ENCODE assay signal across 18 cellular contexts in the genomic region with DNA sequence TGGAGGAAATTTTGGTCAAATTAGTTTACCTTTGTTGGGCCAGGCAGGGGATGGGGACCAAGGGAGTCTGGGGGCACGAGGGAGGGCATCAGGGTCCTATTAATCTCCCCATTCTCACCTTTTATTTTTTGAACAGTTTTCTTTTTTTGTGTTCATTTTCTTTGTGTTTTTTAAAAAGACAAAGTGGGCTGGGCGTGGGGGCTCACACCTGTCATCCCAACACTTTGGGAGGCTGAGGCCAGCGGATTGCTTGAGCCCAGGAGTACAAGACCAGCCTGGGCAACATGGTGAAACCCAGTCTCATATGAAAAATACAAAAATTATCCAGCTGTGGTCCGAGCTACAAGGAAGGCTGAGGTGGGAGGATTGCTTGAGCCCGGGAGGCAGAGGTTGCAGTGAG.
DNase-seq lines count a peak whose midpoint lies in the region; ATAC-seq and TF ChIP-seq lines count a peak whose summit lies in the region.
"Had no signal": no experiment of that assay in that cellular context is flagged by ENCODE, and none has a peak within 500 bp of the region (broad histone marks: within the 10 kb centered on the region; RNA-seq: fewer than 3 reads in every experiment).

No MANE protein-coding gene starts in this region.

- no peaks in the 10 kb centered on the region for H3K36me3 Mint-ChIP-seq in immature natural killer cell
- H3K36me3 Mint-ChIP-seq: CD14-positive monocyte; CD4-positive, alpha-beta memory T cell had no signal

- TF ChIP-seq CTCF in DOHH2 (IDR thresholded peaks at IDR 0.05; ENCODE audit: low read depth, low read length, poor library complexity, severe bottlenecking) (no peak), OCI-LY1 (IDR thresholded peaks at IDR 0.05; ENCODE audit: low read length) (no peak), esophagus muscularis mucosa (IDR thresholded peaks at IDR 0.05) (no peak), tibial artery (IDR thresholded peaks at IDR 0.05) (no peak)

- H3K9me3 ChIP-seq in DOHH2 (ENCODE audit: control insufficient read depth, insufficient read depth, low read length) (peaks cover 19% of the 10 kb centered on the region), OCI-LY1 (ENCODE audit: low read length) (peaks cover 16% of the 10 kb centered on the region), esophagus muscularis mucosa (no peaks in the 10 kb centered on the region), neuronal stem cell (replicated peaks in 1 of 2; ENCODE audit: control insufficient read depth in 2 of 2, insufficient read depth in 1 of 2, low read depth in 1 of 2, low read length in 2 of 2) (no peaks in the 10 kb centered on the region), tibial artery (no peaks in the 10 kb centered on the region)
- H3K9me3 ChIP-seq: BE2C had no signal

- H2AFZ ChIP-seq in OCI-LY1 (ENCODE audit: low read length) (no peak overlapping the region), neuronal stem cell (ENCODE audit: low read length) (no peak overlapping the region)

- H3K27ac Mint-ChIP-seq in immature natural killer cell = no peak overlapping the region
- H3K27ac Mint-ChIP-seq: CD14-positive monocyte; CD4-positive, alpha-beta memory T cell had no signal

- no peaks in the 10 kb centered on the region for H3K79me1 ChIP-seq in neuronal stem cell (ENCODE audit: low read depth, low read length)

- H4K91ac ChIP-seq in neuronal stem cell (ENCODE audit: low read depth, low read length, poor library complexity) = no peak overlapping the region

- no peak overlapping the region for H2AK5ac ChIP-seq in neuronal stem cell (ENCODE audit: low read depth, low read length)

- H3K9me2 ChIP-seq in DOHH2 (replicated peaks; ENCODE audit: control insufficient read depth, low read length) (no peaks in the 10 kb centered on the region), OCI-LY1 (ENCODE audit: low read depth, low read length) (no peaks in the 10 kb centered on the region)

- H3K36me3 ChIP-seq in DOHH2 (ENCODE audit: control insufficient read depth, low read length) = peaks cover 67% of the 10 kb centered on the region
- peaks cover 47% of the 10 kb centered on the region for H3K36me3 ChIP-seq in OCI-LY1 (ENCODE audit: insufficient read depth, low read length)
- H3K36me3 ChIP-seq in esophagus muscularis mucosa = peaks cover 0 to 10% (median 6%) of the 10 kb centered on the region in 4 donors
- no peaks in the 10 kb centered on the region for H3K36me3 ChIP-seq in neuronal stem cell (replicated peaks in 1 of 2; ENCODE audit: control insufficient read depth in 2 of 2, insufficient read depth in 2 of 2, low read length in 2 of 2)
- no peaks in the 10 kb centered on the region for H3K36me3 ChIP-seq in tibial artery
- H3K36me3 ChIP-seq: BE2C had no signal

- H3K4me3 Mint-ChIP-seq in immature natural killer cell = no peak overlapping the region
- H3K4me3 Mint-ChIP-seq: CD4-positive, alpha-beta memory T cell; H9 had no signal

- no peaks in the 10 kb centered on the region for H3K9me3 Mint-ChIP-seq in immature natural killer cell
- H3K9me3 Mint-ChIP-seq: H9 had no signal

- DNase-seq in esophagus muscularis mucosa (ENCODE audit: extremely low spot score) (peak; percentile 53), neuronal stem cell (ENCODE audit: low spot score) (no peak), immature natural killer cell (no peak), tibial artery (no peak), NCI-H2196 treated with DMSO at 0.1 percent for 48 hours (lab: John Stamatoyannopoulos, UW; ENCODE audit: unreplicated experiment) (no peak)
- DNase-seq: ACHN; BE2C; CD4-positive, alpha-beta memory T cell; DMS79 treated with DMSO at 0.1 percent for 48 hours; EL; IMR-90 had no signal

- H3K27ac ChIP-seq in DOHH2 (ENCODE audit: low read depth, low read length) = peak overlapping the region; percentile 99
- peak overlapping the region; percentile 100 for H3K27ac ChIP-seq in OCI-LY1 (ENCODE audit: low read depth, low read length, poor library complexity, severe bottlenecking)
- H3K27ac ChIP-seq in esophagus muscularis mucosa (replicated peaks in 1 of 4) = no peak overlapping the region
- H3K27ac ChIP-seq in neuronal stem cell (replicated peaks; ENCODE audit: low read length) = no peak overlapping the region
- no peak overlapping the region for H3K27ac ChIP-seq in tibial artery

- 89% methylated on average over 5 of the region's 5 CpGs for WGBS in esophagus muscularis mucosa
- WGBS in neuronal stem cell (ENCODE audit: extremely low coverage in 2 of 2, insufficient read length in 2 of 2, insufficient replicate concordance in 1 of 2), 2 donors = no CpG with 5 or more reads among the region's 5 CpGs

- H3K79me2 ChIP-seq in DOHH2 (ENCODE audit: control insufficient read depth, low read length) (peaks cover 27% of the 10 kb centered on the region), OCI-LY1 (ENCODE audit: insufficient read depth, low read length) (no peaks in the 10 kb centered on the region)

- peak overlapping the region; percentile 3 for H3K14ac ChIP-seq in neuronal stem cell (ENCODE audit: low read length)

- H3K4me3 ChIP-seq in DOHH2 (ENCODE audit: low read length) (peak overlapping the region; percentile 62), OCI-LY1 (ENCODE audit: low read depth, low read length, poor library complexity, severe bottlenecking) (peak overlapping the region; percentile 11), esophagus muscularis mucosa (no peak overlapping the region), neuronal stem cell (ENCODE audit: low read length in 2 of 2) (no peak overlapping the region), tibial artery (no peak overlapping the region)
- H3K4me3 ChIP-seq: GM12878, K562 had no signal

- H3K27me3 ChIP-seq in DOHH2 (ENCODE audit: control insufficient read depth, low read length) (no peaks in the 10 kb centered on the region), OCI-LY1 (ENCODE audit: insufficient read depth, low read length) (no peaks in the 10 kb centered on the region), esophagus muscularis mucosa (no peaks in the 10 kb centered on the region), neuronal stem cell (ENCODE audit: control insufficient read depth in 3 of 3, insufficient read depth in 3 of 3, low read depth in 1 of 3, low read length in 3 of 3) (peaks cover 0 to 4% (median 0%) of the 10 kb centered on the region in 3 experiments), tibial artery (peaks cover 0 to 7% of the 10 kb centered on the region in 2 donors)

- no peak overlapping the region for H2BK5ac ChIP-seq in neuronal stem cell (ENCODE audit: low read length)

- no peak overlapping the region for H3K18ac ChIP-seq in neuronal stem cell (ENCODE audit: low read length)

- intact Hi-C loops in esophagus muscularis mucosa (cut with DNase I) (no loop called here), tibial artery (cut with DNase I; ENCODE audit: low total_unique reads) (no loop called here)

- no peak for TF ChIP-seq EP300 in esophagus muscularis mucosa (IDR thresholded peaks at IDR 0.05)

- no peak for TF ChIP-seq POLR2A in esophagus muscularis mucosa (IDR thresholded peaks at IDR 0.05; ENCODE audit: low read depth)

- no peak overlapping the region for H2BK120ac ChIP-seq in neuronal stem cell (ENCODE audit: low read depth, low read length)

- H3F3A ChIP-seq in DOHH2 (ENCODE audit: control insufficient read depth, insufficient read depth) (peaks cover 53% of the 10 kb centered on the region), OCI-LY1 (ENCODE audit: insufficient read depth, low read length) (peaks cover 30% of the 10 kb centered on the region)

- no peaks in the 10 kb centered on the region for H4K20me1 ChIP-seq in DOHH2 (ENCODE audit: control insufficient read depth, insufficient read depth, low read depth, low read length)
- no peaks in the 10 kb centered on the region for H4K20me1 ChIP-seq in OCI-LY1 (ENCODE audit: insufficient read depth, low read length)

- H2BK15ac ChIP-seq in neuronal stem cell (ENCODE audit: low read length) = no peak overlapping the region

- H3K23ac ChIP-seq in neuronal stem cell (ENCODE audit: low read depth, low read length, poor library complexity) = no peak overlapping the region

- no peak overlapping the region for H3K4ac ChIP-seq in neuronal stem cell (ENCODE audit: low read length)

- no peak overlapping the region for H4K8ac ChIP-seq in neuronal stem cell (ENCODE audit: low read depth, low read length)

- H3K4me1 Mint-ChIP-seq in immature natural killer cell = no peaks in the 10 kb centered on the region
- H3K4me1 Mint-ChIP-seq: CD14-positive monocyte had no signal

- H3K4me2 ChIP-seq in DOHH2 (ENCODE audit: low read length) (peak overlapping the region; percentile 77), OCI-LY1 (ENCODE audit: low read length) (peak overlapping the region; percentile 64), neuronal stem cell (ENCODE audit: insufficient read depth, low read length, poor library complexity, severe bottlenecking) (no peak overlapping the region)

- peak overlapping the region; percentile 77 for H3K9ac ChIP-seq in OCI-LY1 (ENCODE audit: low read length)
- no peak overlapping the region for H3K9ac ChIP-seq in neuronal stem cell (ENCODE audit: low read depth, low read length, poor library complexity)

- H3K27me3 Mint-ChIP-seq in immature natural killer cell (ENCODE audit: low read depth in 3 of 3) = peaks cover 8 to 12% (median 8%) of the 10 kb centered on the region in 3 donors

- peaks cover 98% of the 10 kb centered on the region for H3K4me1 ChIP-seq in DOHH2 (ENCODE audit: control insufficient read depth, low read length)
- H3K4me1 ChIP-seq in OCI-LY1 (ENCODE audit: insufficient read depth, low read length, severe bottlenecking) = peaks cover 87% of the 10 kb centered on the region
- peaks cover 0 to 5% (median 0%) of the 10 kb centered on the region in 4 donors for H3K4me1 ChIP-seq in esophagus muscularis mucosa
- peaks cover 4 to 7% of the 10 kb centered on the region in 2 donors for H3K4me1 ChIP-seq in neuronal stem cell (ENCODE audit: control insufficient read depth in 2 of 2, insufficient read depth in 1 of 2, low read depth in 1 of 2, low read length in 2 of 2)
- no peaks in the 10 kb centered on the region for H3K4me1 ChIP-seq in tibial artery
- H3K4me1 ChIP-seq: BE2C had no signal

- no peak overlapping the region for H2BK12ac ChIP-seq in neuronal stem cell (ENCODE audit: low read length)

- ATAC-seq in HG03280 (IDR thresholded peaks at IDR 0.05; ENCODE audit: unreplicated experiment) = no peak

Comparison
In these comparisons a context has a peak if more than half of its experiments do, and no peak if none do; other contexts are left out.
1. H3K27ac ChIP-seq: peak in DOHH2 (single experiment) and OCI-LY1 (single experiment); none in esophagus muscularis mucosa (0 of 4), neuronal stem cell (single experiment) and tibial artery (0 of 2).
2. H3K4me3 ChIP-seq: peak in DOHH2 (single experiment) and OCI-LY1 (single experiment); none in esophagus muscularis mucosa (0 of 4), neuronal stem cell (0 of 2) and tibial artery (0 of 2).